9 cellular contexts compared by ENCODE assay signal in genomic region chr20:25223179-25223661, GRCh38. TPM values are rescaled to one million over a fixed set of nuclear protein-coding genes. Genes with fewer than 3 reads are reported as not detected.
DNase-seq lines count a peak whose midpoint lies in the region; TF ChIP-seq lines count a peak whose summit lies in the region.
"Had no signal": no experiment of that assay in that cellular context is flagged by ENCODE, and none has a peak within 500 bp of the region (broad histone marks: within the 10 kb centered on the region; RNA-seq: fewer than 3 reads in every experiment).

No MANE protein-coding gene starts in this region.

- BruUV-seq in A673 (replicated peaks; lab: Mats Ljungman, UMichigan) = no TSS peak

- no peak for TF ChIP-seq CTCF in A673 (conservative IDR thresholded peaks at IDR 0.05; ENCODE audit: low read depth, low read length)
- TF ChIP-seq CTCF in WERI-Rb-1 (IDR thresholded peaks at IDR 0.05; ENCODE audit: low read depth, low read length) = peak; percentile 30; the same call in 1 of the 2 replicates
- TF ChIP-seq CTCF in fibroblast of the aortic adventitia (IDR thresholded peaks at IDR 0.05; ENCODE audit: insufficient read depth, low read length) = no peak

- peak; percentile 43 for DNase-seq in A673 (ENCODE audit: low spot score)
- peak; percentile 93 for DNase-seq in HCEC 1CT
- DNase-seq in WERI-Rb-1 = peak; percentile 72
- peak; percentile 74 for DNase-seq in fibroblast of the aortic adventitia (ENCODE audit: low read depth)
- peak; percentile 45 to 74 for DNase-seq in stimulated activated CD8-positive, alpha-beta memory T cell treated with anti-CD3 and anti-CD28 coated beads, Interleukin-7, amount 100 ng/mL, for 48 hours (ENCODE audit: extremely low read depth in 1 of 2, low read depth in 1 of 2)
- no peak for DNase-seq in hypothalamus (lab: John Stamatoyannopoulos, UW)
- DNase-seq in NCI-H748 treated with DMSO at 0.1 percent for 48 hours (lab: John Stamatoyannopoulos, UW) = no peak
- no peak for DNase-seq in COLO668 (lab: John Stamatoyannopoulos, UW; ENCODE audit: unreplicated experiment)

- H3K9me3 ChIP-seq in A673 (ENCODE audit: low read depth, low read length, poor library complexity, severe bottlenecking) = no peaks in the 10 kb centered on the region
- no peaks in the 10 kb centered on the region for H3K9me3 ChIP-seq in WERI-Rb-1 (ENCODE audit: severe bottlenecking)
- H3K9me3 ChIP-seq: tibial artery had no signal

- intact Hi-C loops in A673 (cut with micrococcal nuclease; ENCODE audit: unreplicated experiment) = loop anchor here (10.0 kb wide), 1 partner anchor 228 kb away; the partner anchor contains the start of gene APMAP

- H3K27ac ChIP-seq in A673 (ENCODE audit: low read depth, low read length, poor library complexity, severe bottlenecking) = no peak overlapping the region
- peak overlapping the region; percentile 6 for H3K27ac ChIP-seq in WERI-Rb-1

- CTCF ChIA-PET in A673 (lab: Charles Lee) = interaction anchor here (0.5 to 0.8 kb wide), 3 partner anchors 24 to 96 kb away, joined by 3 to 6 read pairs (median 4); no protein-coding TSS in a partner anchor

- H3K4me1 ChIP-seq in A673 (ENCODE audit: insufficient read depth, low read length, poor library complexity, severe bottlenecking) = peaks cover 3% of the 10 kb centered on the region

- H3K27me3 ChIP-seq in A673 (replicated peaks; ENCODE audit: insufficient read depth, low read depth, low read length, poor library complexity) (no peaks in the 10 kb centered on the region), WERI-Rb-1 (ENCODE audit: insufficient read depth, low read depth, severe bottlenecking) (no peaks in the 10 kb centered on the region)
- H3K27me3 ChIP-seq: tibial artery had no signal

- H3K36me3 ChIP-seq in A673 (ENCODE audit: insufficient read depth, low read length, poor library complexity, severe bottlenecking) = peaks cover 4% of the 10 kb centered on the region
- peaks cover 34% of the 10 kb centered on the region for H3K36me3 ChIP-seq in WERI-Rb-1

- POLR2A ChIA-PET in A673 (lab: Charles Lee; ENCODE audit: low non-redundant PET) = no interaction called here

- H3K4me3 ChIP-seq in A673 (ENCODE audit: low read depth, low read length, poor library complexity, severe bottlenecking) = no peak overlapping the region
- H3K4me3 ChIP-seq in WERI-Rb-1 (ENCODE audit: low read depth, low read length) = no peak overlapping the region
- H3K4me3 ChIP-seq in fibroblast of the aortic adventitia (ENCODE audit: low read depth, low read length) = no peak overlapping the region
- H3K4me3 ChIP-seq: tibial artery had no signal

RNA-seq across cellular contexts. Expression of gene PYGB, which starts 24.7 kb away (rescaled TPM):
- total RNA-seq in A673 (2021) = 52.3 and 53.5 TPM in 2 replicates
- 87.8 and 203 TPM in 2 replicates for total RNA-seq in fibroblast of the aortic adventitia (ENCODE audit: low replicate concordance)

RNA-seq across cellular contexts. Expression of gene ENTPD6, which starts 27.7 kb away (rescaled TPM):
- 50.2 and 53.2 TPM in 2 replicates for total RNA-seq in A673 (2021)
- total RNA-seq in fibroblast of the aortic adventitia (ENCODE audit: low replicate concordance) = 17.7 and 40.5 TPM in 2 replicates

Comparison
In these comparisons a context has a peak if more than half of its experiments do, and no peak if none do; other contexts are left out.
1. DNase-seq: peak in A673 (single experiment), HCEC 1CT (single experiment), WERI-Rb-1 (single experiment), fibroblast of the aortic adventitia (single experiment) and stimulated activated CD8-positive, alpha-beta memory T cell treated with anti-CD3 and anti-CD28 coated beads, Interleukin-7, amount 100 ng/mL, for 48 hours (2 of 2); none in hypothalamus (0 of 51), NCI-H748 treated with DMSO at 0.1 percent for 48 hours (single experiment) and COLO668 (single experiment).